In the genomic region with DNA sequence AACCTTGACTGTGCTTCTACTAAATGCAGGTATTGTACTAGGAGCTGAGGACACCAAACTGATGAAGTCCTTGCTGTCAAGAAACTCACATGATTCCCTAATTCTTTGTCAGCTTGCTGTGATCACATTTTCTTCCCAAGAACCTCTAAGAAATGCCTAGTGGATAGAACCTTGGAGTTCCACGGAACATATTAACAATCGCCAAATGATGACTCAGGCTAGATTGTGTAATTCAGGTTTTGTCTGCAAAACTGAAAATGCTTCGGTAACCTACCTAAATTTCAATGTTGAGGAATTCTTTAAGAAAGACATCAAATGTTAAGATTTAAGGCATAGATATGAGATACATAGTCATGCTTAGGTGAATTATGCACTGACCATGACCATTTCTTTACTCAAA, we compare ENCODE assay signal across 11 cellular contexts. TPM values are rescaled to one million over a fixed set of nuclear protein-coding genes. Genes with fewer than 3 reads are reported as not detected.
DNase-seq lines count a peak whose midpoint lies in the region; ATAC-seq and TF ChIP-seq lines count a peak whose summit lies in the region.
"Had no signal": no experiment of that assay in that cellular context is flagged by ENCODE, and none has a peak within 500 bp of the region (broad histone marks: within the 10 kb centered on the region; RNA-seq: fewer than 3 reads in every experiment).

No MANE protein-coding gene starts in this region.

- BruUV-seq in Calu3 (replicated peaks; lab: Mats Ljungman, UMichigan): no TSS peak

- H3K36me3 ChIP-seq in trophoblast cell (ENCODE audit: control insufficient read depth in 1 of 2, insufficient read depth in 2 of 2, low read length in 2 of 2) (peaks cover 0 to 6% of the 10 kb centered on the region in 2 experiments), Peyer's patch (peaks cover 0 to 10% (median 1%) of the 10 kb centered on the region in 3 donors)

- no peak overlapping the region for H2BK5ac ChIP-seq in trophoblast cell (ENCODE audit: low read depth, low read length, poor library complexity)

- H2AK5ac ChIP-seq in trophoblast cell (ENCODE audit: low read length): no peak overlapping the region

- peaks cover 26% of the 10 kb centered on the region for H3K79me1 ChIP-seq in trophoblast cell (ENCODE audit: low read length)

- no peak overlapping the region for H3K18ac ChIP-seq in trophoblast cell (ENCODE audit: low read length)

- H4K8ac ChIP-seq in trophoblast cell (ENCODE audit: low read depth, low read length): no peak overlapping the region

- H3K27ac Mint-ChIP-seq in Calu3 (ENCODE audit: unreplicated experiment): peak overlapping the region; percentile 89

- peaks cover 32% of the 10 kb centered on the region for H3K4me1 Mint-ChIP-seq in Calu3 (ENCODE audit: low read depth, unreplicated experiment)

- H3K9me3 Mint-ChIP-seq in Calu3 (ENCODE audit: low read depth, unreplicated experiment): no peaks in the 10 kb centered on the region
- H3K9me3 Mint-ChIP-seq: effector memory CD8-positive, alpha-beta T cell had no signal

- H3K27ac ChIP-seq in trophoblast cell (ENCODE audit: low read depth, low read length) (no peak overlapping the region), Peyer's patch (peak overlapping the region in 2 of 4 donors; percentile 80 to 91)

- no peak overlapping the region for H2AFZ ChIP-seq in trophoblast cell (ENCODE audit: insufficient read depth, low read length, poor library complexity)

- intact Hi-C loops in Calu3 (cut with micrococcal nuclease; ENCODE audit: unreplicated experiment): loop anchor here (2.0 to 10.0 kb wide), 4 partner anchors 51 to 149 kb away; no protein-coding TSS in a partner anchor

- H3K9me3 ChIP-seq in trophoblast cell (ENCODE audit: insufficient read depth, low read depth, low read length): no peaks in the 10 kb centered on the region
- no peaks in the 10 kb centered on the region for H3K9me3 ChIP-seq in Peyer's patch

- DNase-seq in Calu3 (no peak), NCI-H226 (peak; percentile 78), choroid plexus epithelial cell (ENCODE audit: low read depth) (peak; percentile 78), trophoblast cell (peak; percentile 75 to 98), COLO668 (lab: John Stamatoyannopoulos, UW; ENCODE audit: unreplicated experiment) (no peak), NCI-H2081 treated with DMSO at 0.1 percent for 48 hours (lab: John Stamatoyannopoulos, UW) (no peak), Peyer's patch (no peak)
- DNase-seq: activated CD4-positive, CD25-positive, alpha-beta regulatory T cell treated with anti-CD3 and anti-CD28 coated beads, Interleukin-2, amount 50 U/mL, for 72 hours; effector memory CD8-positive, alpha-beta T cell; NCI-H345 had no signal

- no peak overlapping the region for H3K9ac ChIP-seq in trophoblast cell (ENCODE audit: low read length)

- H4K12ac ChIP-seq in trophoblast cell (ENCODE audit: low read depth, low read length): no peak overlapping the region

- no peaks in the 10 kb centered on the region for H3K27me3 Mint-ChIP-seq in Calu3 (ENCODE audit: unreplicated experiment)
- H3K27me3 Mint-ChIP-seq: effector memory CD8-positive, alpha-beta T cell had no signal

- H3K4me3 ChIP-seq in choroid plexus epithelial cell (ENCODE audit: low read depth, low read length) (peak overlapping the region; percentile 11), trophoblast cell (ENCODE audit: low read depth, low read length) (no peak overlapping the region), Peyer's patch (no peak overlapping the region)

- H3K14ac ChIP-seq in trophoblast cell (ENCODE audit: low read length): no peak overlapping the region

- H3K36me3 Mint-ChIP-seq in Calu3 (ENCODE audit: insufficient read depth, unreplicated experiment): peaks cover 50% of the 10 kb centered on the region

- peaks cover 17% of the 10 kb centered on the region for H3K79me2 ChIP-seq in trophoblast cell (ENCODE audit: control insufficient read depth, insufficient read depth, low read length, poor library complexity)

- no peak for TF ChIP-seq POLR2A in Peyer's patch (IDR thresholded peaks at IDR 0.05)

- no peak overlapping the region for H2BK120ac ChIP-seq in trophoblast cell (ENCODE audit: insufficient read depth, low read length, poor library complexity)

- H3K4me2 ChIP-seq in trophoblast cell (ENCODE audit: low read length): no peak overlapping the region

- no peak overlapping the region for H4K91ac ChIP-seq in trophoblast cell (ENCODE audit: low read depth, low read length)

- H3K4me1 ChIP-seq in trophoblast cell (ENCODE audit: control insufficient read depth in 1 of 2, insufficient read depth in 2 of 2, low read length in 2 of 2) (peaks cover 2 to 4% of the 10 kb centered on the region in 2 experiments), Peyer's patch (peaks cover 0 to 24% (median 6%) of the 10 kb centered on the region in 4 donors)

- ATAC-seq in HG03039 (IDR thresholded peaks at IDR 0.05; ENCODE audit: unreplicated experiment): no peak
- ATAC-seq: effector memory CD8-positive, alpha-beta T cell had no signal

- no peak overlapping the region for H2BK12ac ChIP-seq in trophoblast cell (ENCODE audit: low read length)

- TF ChIP-seq CTCF in Calu3 (IDR thresholded peaks at IDR 0.05; ENCODE audit: unreplicated experiment) (no peak), choroid plexus epithelial cell (conservative IDR thresholded peaks at IDR 0.05; ENCODE audit: low read depth, low read length) (no peak), Peyer's patch (IDR thresholded peaks at IDR 0.05) (no peak)

- H3K23ac ChIP-seq in trophoblast cell (ENCODE audit: low read length): no peak overlapping the region

- H3K27me3 ChIP-seq in trophoblast cell (ENCODE audit: insufficient read depth, low read length): no peaks in the 10 kb centered on the region
- H3K27me3 ChIP-seq in Peyer's patch: no peaks in the 10 kb centered on the region

- CTCF ChIA-PET in Calu3 (lab: Charles Lee): interaction anchor here (0.9 to 1.4 kb wide), 5 partner anchors 29 to 151 kb away, joined by 3 to 5 read pairs (median 3); no protein-coding TSS in a partner anchor

- peak overlapping the region; percentile 96 for H3K4me3 Mint-ChIP-seq in Calu3 (ENCODE audit: low read depth, unreplicated experiment)

- no peak overlapping the region for H3K4ac ChIP-seq in trophoblast cell (ENCODE audit: low read depth, low read length)

- WGBS in trophoblast cell (ENCODE audit: extremely low coverage, insufficient coverage, insufficient read length): no CpG with 5 or more reads among the region's 3 CpGs

RNA-seq across cellular contexts. Expression of a gene that starts 1.7 kb away (rescaled TPM):
- 34.0 and 35.4 TPM in 2 replicates for total RNA-seq in Calu3 (2022)
- polyA plus RNA-seq in trophoblast cell (2013): 81.0 and 84.6 TPM in 2 replicates
- 10 to 100 TPM; 22.3 to 73.7 (median 55.1) TPM for total RNA-seq in Peyer's patch

Comparison
In these comparisons a context has a peak if more than half of its experiments do, and no peak if none do; other contexts are left out.
1. DNase-seq: peak in NCI-H226 (single experiment), choroid plexus epithelial cell (single experiment) and trophoblast cell (2 of 2); none in Calu3 (single experiment), COLO668 (single experiment), NCI-H2081 treated with DMSO at 0.1 percent for 48 hours (single experiment) and Peyer's patch (0 of 3).